ENCODE assay signal across 9 cellular contexts in genomic region chr10:23345861-23346260, GRCh38. TPM values are rescaled to one million over a fixed set of nuclear protein-coding genes. Genes with fewer than 3 reads are reported as not detected.
A peak's percentile ranks its signal among the peaks of the same experiment; 100 is the strongest.
DNase-seq lines count a peak whose midpoint lies in the region; ATAC-seq and TF ChIP-seq lines count a peak whose summit lies in the region.
"Had no signal": no experiment of that assay in that cellular context is flagged by ENCODE, and none has a peak within 500 bp of the region (broad histone marks: within the 10 kb centered on the region; RNA-seq: fewer than 3 reads in every experiment).

No MANE protein-coding gene starts in this region.

- DNase-seq in COLO829 (ENCODE audit: low spot score) (peak; percentile 78), WTC11 (ENCODE audit: low spot score) (no peak), kidney glomerular epithelial cell (lab: John Stamatoyannopoulos, UW) (peak; percentile 76), endothelial cell (ENCODE audit: low spot score) (no peak), tibial artery (no peak)
- no peak for DNase-seq in T-helper 2 cell treated with Interferon-gamma antibody and Interleukin-4, amounts not matched to agents 5 μg/mL and 100 μg/mL, for 36 hours (ENCODE audit: low spot score)

- H3K27me3 Mint-ChIP-seq in WTC11 (ENCODE audit: low read depth) (peaks cover 27% of the 10 kb centered on the region), endothelial cell (ENCODE audit: unreplicated experiment) (peaks cover 1% of the 10 kb centered on the region)
- peaks cover 20% of the 10 kb centered on the region for H3K27me3 Mint-ChIP-seq in T-helper 2 cell treated with Interferon-gamma antibody and Interleukin-4, amounts not matched to agents 5 μg/mL and 100 μg/mL, for 36 hours (ENCODE audit: low read depth)

- H3K9me3 Mint-ChIP-seq in WTC11 (no peaks in the 10 kb centered on the region), endothelial cell (ENCODE audit: unreplicated experiment) (no peaks in the 10 kb centered on the region)
- H3K9me3 Mint-ChIP-seq in T-helper 2 cell treated with Interferon-gamma antibody and Interleukin-4, amounts not matched to agents 5 μg/mL and 100 μg/mL, for 36 hours = no peaks in the 10 kb centered on the region

- peaks cover 0 to 18% (median 7%) of the 10 kb centered on the region in 4 donors for H3K4me1 ChIP-seq in tibial artery
- H3K4me1 ChIP-seq: SJSA1 had no signal

- no peak overlapping the region for H3K27ac ChIP-seq in tibial artery
- H3K27ac ChIP-seq: SJSA1 had no signal

- ATAC-seq in HG03565 (IDR thresholded peaks at IDR 0.05; ENCODE audit: unreplicated experiment) (peak; percentile 36), WTC11 (no peak), GM19324 (IDR thresholded peaks at IDR 0.05; ENCODE audit: low FRiP score, unreplicated experiment) (no peak)

- H3K36me3 Mint-ChIP-seq in WTC11 (no peaks in the 10 kb centered on the region), endothelial cell (ENCODE audit: low read depth, unreplicated experiment) (no peaks in the 10 kb centered on the region)
- H3K36me3 Mint-ChIP-seq in T-helper 2 cell treated with Interferon-gamma antibody and Interleukin-4, amounts not matched to agents 5 μg/mL and 100 μg/mL, for 36 hours (ENCODE audit: low read depth) = no peaks in the 10 kb centered on the region

- no peaks in the 10 kb centered on the region for H3K9me3 ChIP-seq in tibial artery
- H3K9me3 ChIP-seq: SJSA1 had no signal

- no peaks in the 10 kb centered on the region for H3K36me3 ChIP-seq in tibial artery
- H3K36me3 ChIP-seq: SJSA1 had no signal

- intact Hi-C loops in tibial artery (cut with DNase I; ENCODE audit: low total_unique reads) = no loop called here

- peaks cover 0 to 30% of the 10 kb centered on the region in 2 donors for H3K27me3 ChIP-seq in tibial artery

- CTCF ChIA-PET in WTC11 (lab: Charles Lee) = interaction anchor here (0.6 to 1.5 kb wide), 3 partner anchors 13 to 187 kb away, joined by 3 to 4 read pairs (median 4); no protein-coding TSS in a partner anchor

- H3K4me1 Mint-ChIP-seq in WTC11 (peaks cover 12% of the 10 kb centered on the region), endothelial cell (ENCODE audit: unreplicated experiment) (peaks cover 4% of the 10 kb centered on the region)
- peaks cover 16% of the 10 kb centered on the region for H3K4me1 Mint-ChIP-seq in T-helper 2 cell treated with Interferon-gamma antibody and Interleukin-4, amounts not matched to agents 5 μg/mL and 100 μg/mL, for 36 hours (ENCODE audit: low read depth)

- TF ChIP-seq CTCF in WTC11 (IDR thresholded peaks at IDR 0.05) (no peak), endothelial cell (IDR thresholded peaks at IDR 0.05; ENCODE audit: unreplicated experiment) (no peak), tibial artery (IDR thresholded peaks at IDR 0.05) (no peak)

- no peak overlapping the region for H3K4me3 ChIP-seq in tibial artery
- H3K4me3 ChIP-seq: SJSA1 had no signal

- H3K4me3 Mint-ChIP-seq in WTC11 = no peak overlapping the region
- H3K4me3 Mint-ChIP-seq in endothelial cell (ENCODE audit: unreplicated experiment) = no peak overlapping the region
- H3K4me3 Mint-ChIP-seq in T-helper 2 cell treated with Interferon-gamma antibody and Interleukin-4, amounts not matched to agents 5 μg/mL and 100 μg/mL, for 36 hours = no peak overlapping the region

- POLR2A ChIA-PET in WTC11 (lab: Charles Lee) = no interaction called here

- H3K27ac Mint-ChIP-seq in WTC11 (no peak overlapping the region), endothelial cell (ENCODE audit: unreplicated experiment) (no peak overlapping the region)
- H3K27ac Mint-ChIP-seq in T-helper 2 cell treated with Interferon-gamma antibody and Interleukin-4, amounts not matched to agents 5 μg/mL and 100 μg/mL, for 36 hours = no peak overlapping the region

TF ChIP-seq in WTC11, 78 proteins besides CTCF, POLR2A, EP300 and RAD21:
- TF ChIP-seq AR (CRISPR knock-in tag; IDR thresholded peaks at IDR 0.05) (no peak), GABPB1 (CRISPR knock-in tag; IDR thresholded peaks at IDR 0.05) (peak; percentile 50; the same call in 1 of the 2 replicates), NFATC4 (CRISPR knock-in tag; IDR thresholded peaks at IDR 0.05) (no peak), ZNF138 (CRISPR knock-in tag; conservative IDR thresholded peaks at IDR 0.05) (no peak)

RNA-seq across cellular contexts. Expression of gene C10orf67, which starts 1.3 kb away (rescaled TPM):
- total RNA-seq in WTC11 (2021) (0.07 TPM in 1 of 3 replicates, not detected in the others), endothelial cell (ENCODE audit: unreplicated experiment) (not detected)
- total RNA-seq: SJSA1 had no signal

Comparison
In these comparisons a context has a peak if more than half of its experiments do, and no peak if none do; other contexts are left out.
1. DNase-seq: peak in COLO829 (single experiment) and kidney glomerular epithelial cell (single experiment); none in WTC11 (single experiment), endothelial cell (single experiment), T-helper 2 cell treated with Interferon-gamma antibody and Interleukin-4, amounts not matched to agents 5 μg/mL and 100 μg/mL, for 36 hours (single experiment) and tibial artery (0 of 2).